Comparison of ENCODE assay signal across 9 cellular contexts in the genomic region with DNA sequence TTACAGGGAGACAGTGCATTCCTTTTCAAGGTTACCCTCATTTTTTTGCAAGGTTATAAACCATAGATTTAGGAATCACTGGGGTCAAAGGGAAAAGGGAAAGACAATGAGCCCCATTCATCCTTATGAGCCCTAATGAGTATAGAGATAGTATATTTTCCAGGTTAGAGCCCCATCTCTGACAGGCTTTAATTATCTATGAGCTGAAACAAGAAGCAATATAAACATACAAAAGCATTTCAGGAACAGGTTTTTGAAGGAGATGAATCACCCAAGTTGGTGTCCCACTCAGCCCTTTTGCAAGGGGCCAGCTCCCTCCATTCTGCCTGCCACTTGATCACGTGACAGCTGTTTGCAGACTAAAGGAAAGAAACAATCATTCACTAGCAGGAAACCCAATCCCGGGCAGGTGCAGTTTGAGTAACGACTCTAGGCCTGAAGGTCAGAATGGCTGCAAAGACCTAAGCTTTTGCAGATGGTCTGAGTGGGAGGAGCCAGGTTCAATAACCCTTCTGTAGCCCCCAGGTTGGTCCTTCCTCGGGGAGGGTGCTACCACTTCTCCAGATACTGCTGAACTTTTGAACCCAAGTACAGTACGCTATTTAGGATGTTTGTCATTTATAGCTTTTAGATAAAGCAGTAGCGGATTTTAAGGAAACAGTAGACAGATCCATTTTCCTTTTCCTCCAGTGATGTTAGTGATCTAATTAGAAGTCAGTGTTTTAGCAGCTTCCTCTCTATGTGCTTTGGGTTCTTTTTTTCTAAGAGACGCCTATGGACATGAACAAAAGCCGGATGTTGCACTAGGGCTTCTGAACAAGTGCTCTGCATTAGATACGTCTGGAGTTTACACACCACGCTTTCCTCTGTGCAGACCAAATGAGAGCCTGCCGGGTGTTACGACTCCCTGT.
DNase-seq lines count a peak whose midpoint lies in the region; ATAC-seq and TF ChIP-seq lines count a peak whose summit lies in the region.
"Had no signal": no experiment of that assay in that cellular context is flagged by ENCODE, and none has a peak within 500 bp of the region (broad histone marks: within the 10 kb centered on the region; RNA-seq: fewer than 3 reads in every experiment).

No MANE protein-coding gene starts in this region.

- ATAC-seq in HG03354 (IDR thresholded peaks at IDR 0.05; ENCODE audit: poor library complexity, severe bottlenecking, unreplicated experiment) = peak; percentile 85
- no peak for ATAC-seq in GM21447 (IDR thresholded peaks at IDR 0.05; ENCODE audit: unreplicated experiment)

- H3K4me1 Mint-ChIP-seq in HFFc6 (ENCODE audit: low read depth) = no peaks in the 10 kb centered on the region

- H3K4me3 ChIP-seq in GM12865 (ENCODE audit: low read depth, low read length) = no peak overlapping the region
- H3K4me3 ChIP-seq: skin epidermis had no signal

- no peaks in the 10 kb centered on the region for H3K36me3 Mint-ChIP-seq in HFFc6 (ENCODE audit: low read depth)

- no peak overlapping the region for H3K27ac Mint-ChIP-seq in HFFc6

- H3K9me3 Mint-ChIP-seq in HFFc6 = no peaks in the 10 kb centered on the region

- H3K27me3 Mint-ChIP-seq in HFFc6 (ENCODE audit: insufficient read depth) = no peaks in the 10 kb centered on the region; the same call in 1 of the 2 replicates

- DNase-seq in GM12865 (ENCODE audit: low read depth) (peak; percentile 56), NCI-H82 treated with DMSO at 0.1 percent for 48 hours (lab: John Stamatoyannopoulos, UW; ENCODE audit: unreplicated experiment) (peak; percentile 21), islet precursor cell (peak; percentile 80), HFFc6 (no peak), C1 segment of cervical spinal cord (lab: John Stamatoyannopoulos, UW) (no peak), H4 (ENCODE audit: low spot score) (no peak)

- TF ChIP-seq CTCF in GM12865 (IDR thresholded peaks at IDR 0.05; ENCODE audit: insufficient read depth, low read depth, low read length, missing control alignments) (no peak), HFFc6 (IDR thresholded peaks at IDR 0.05) (no peak)

- no peak overlapping the region for H3K4me3 Mint-ChIP-seq in HFFc6

Comparison
In these comparisons a context has a peak if more than half of its experiments do, and no peak if none do; other contexts are left out.
1. DNase-seq: peak in GM12865 (single experiment), NCI-H82 treated with DMSO at 0.1 percent for 48 hours (single experiment) and islet precursor cell (single experiment); none in HFFc6 (single experiment), C1 segment of cervical spinal cord (0 of 14) and H4 (single experiment).